In genomic region chrX:150694738-150695410, GRCh38 we compare ENCODE assay signal across 8 cellular contexts. TPM values are rescaled to one million over a fixed set of nuclear protein-coding genes. Genes with fewer than 3 reads are reported as not detected.
DNase-seq lines count a peak whose midpoint lies in the region; ATAC-seq lines count a peak whose summit lies in the region.

No MANE protein-coding gene starts in this region.

- no peak for DNase-seq in Jurkat, Clone E6-1 (ENCODE audit: low read depth, low spot score)
- no peak for DNase-seq in activated naive CD8-positive, alpha-beta T cell treated with anti-CD3 and anti-CD28 coated beads for 36 hours
- DNase-seq in natural killer cell treated with Interleukin-12 subunit alpha and Interleukin-12 subunit beta and Interleukin-15 and Interleukin-18, amount 100 ng/mL, for 72 hours (ENCODE audit: low spot score), result no peak
- no peak for DNase-seq in RKO (ENCODE audit: low spot score)
- DNase-seq in EL, result no peak

- H3K4me3 ChIP-seq in Jurkat, Clone E6-1 (ENCODE audit: low read length), result peak overlapping the region; percentile 55; the same call in 1 of the 2 replicates

- peak overlapping the region; percentile 96 for H3K27ac Mint-ChIP-seq in activated naive CD8-positive, alpha-beta T cell treated with anti-CD3 and anti-CD28 coated beads for 36 hours
- H3K27ac Mint-ChIP-seq in natural killer cell treated with Interleukin-12 subunit alpha and Interleukin-12 subunit beta and Interleukin-15 and Interleukin-18, amount 100 ng/mL, for 72 hours, result peak overlapping the region; percentile 36 to 91

- ATAC-seq in GM18508 (IDR thresholded peaks at IDR 0.05; ENCODE audit: insufficient read depth, unreplicated experiment) (peak; percentile 43), HG03175 (IDR thresholded peaks at IDR 0.05; ENCODE audit: unreplicated experiment) (no peak), GM18520 (IDR thresholded peaks at IDR 0.05; ENCODE audit: unreplicated experiment) (no peak)
- ATAC-seq in natural killer cell treated with Interleukin-12 subunit alpha and Interleukin-12 subunit beta and Interleukin-15 and Interleukin-18, amount 100 ng/mL, for 72 hours, result peak; percentile 15 to 34

- peaks cover 52% of the 10 kb centered on the region for H3K4me1 Mint-ChIP-seq in activated naive CD8-positive, alpha-beta T cell treated with anti-CD3 and anti-CD28 coated beads for 36 hours
- H3K4me1 Mint-ChIP-seq in natural killer cell treated with Interleukin-12 subunit alpha and Interleukin-12 subunit beta and Interleukin-15 and Interleukin-18, amount 100 ng/mL, for 72 hours (ENCODE audit: low read depth in 2 of 2), result peaks cover 40 to 43% of the 10 kb centered on the region in 2 donors

- peak overlapping the region; percentile 75 for H3K4me3 Mint-ChIP-seq in activated naive CD8-positive, alpha-beta T cell treated with anti-CD3 and anti-CD28 coated beads for 36 hours
- H3K4me3 Mint-ChIP-seq in natural killer cell treated with Interleukin-12 subunit alpha and Interleukin-12 subunit beta and Interleukin-15 and Interleukin-18, amount 100 ng/mL, for 72 hours, result peak overlapping the region; percentile 84

- no peaks in the 10 kb centered on the region for H3K9me3 Mint-ChIP-seq in activated naive CD8-positive, alpha-beta T cell treated with anti-CD3 and anti-CD28 coated beads for 36 hours
- H3K9me3 Mint-ChIP-seq in natural killer cell treated with Interleukin-12 subunit alpha and Interleukin-12 subunit beta and Interleukin-15 and Interleukin-18, amount 100 ng/mL, for 72 hours, result no peaks in the 10 kb centered on the region

- H3K27me3 Mint-ChIP-seq in activated naive CD8-positive, alpha-beta T cell treated with anti-CD3 and anti-CD28 coated beads for 36 hours, result no peaks in the 10 kb centered on the region
- H3K27me3 Mint-ChIP-seq in natural killer cell treated with Interleukin-12 subunit alpha and Interleukin-12 subunit beta and Interleukin-15 and Interleukin-18, amount 100 ng/mL, for 72 hours, result peaks cover 0 to 5% of the 10 kb centered on the region in 2 donors

- peaks cover 23% of the 10 kb centered on the region for H3K36me3 Mint-ChIP-seq in activated naive CD8-positive, alpha-beta T cell treated with anti-CD3 and anti-CD28 coated beads for 36 hours
- H3K36me3 Mint-ChIP-seq in natural killer cell treated with Interleukin-12 subunit alpha and Interleukin-12 subunit beta and Interleukin-15 and Interleukin-18, amount 100 ng/mL, for 72 hours, result no peaks in the 10 kb centered on the region

RNA-seq across cellular contexts. Expression of gene MTMR1, which starts 1.7 kb away (rescaled TPM):
- polyA plus RNA-seq in Jurkat, Clone E6-1 (2012; ENCODE audit: insufficient read depth, insufficient read length), result 28.5 TPM
- 10 to 100 TPM; 39.8 to 41.4 TPM for total RNA-seq in activated naive CD8-positive, alpha-beta T cell treated with anti-CD3 and anti-CD28 coated beads for 36 hours
- total RNA-seq in natural killer cell treated with Interleukin-12 subunit alpha and Interleukin-12 subunit beta and Interleukin-15 and Interleukin-18, amount 100 ng/mL, for 72 hours, result 10 to 100 TPM; 32.1 to 37.1 TPM

Comparison
In these comparisons a context has a peak if more than half of its experiments do, and no peak if none do; other contexts are left out.
1. ATAC-seq: peak in GM18508 (single experiment) and natural killer cell treated with Interleukin-12 subunit alpha and Interleukin-12 subunit beta and Interleukin-15 and Interleukin-18, amount 100 ng/mL, for 72 hours (2 of 2); none in HG03175 (single experiment) and GM18520 (single experiment).